ENCODE assay signal across 8 cellular contexts in genomic region chr9:21096172-21096900, GRCh38. TPM values are rescaled to one million over a fixed set of nuclear protein-coding genes. Genes with fewer than 3 reads are reported as not detected.
A peak's percentile ranks its signal among the peaks of the same experiment; 100 is the strongest.
DNase-seq lines count a peak whose midpoint lies in the region; ATAC-seq and TF ChIP-seq lines count a peak whose summit lies in the region.

No MANE protein-coding gene starts in this region.

- no peaks in the 10 kb centered on the region for H3K36me3 Mint-ChIP-seq in effector memory CD8-positive, alpha-beta T cell (ENCODE audit: insufficient read depth)

- peak; percentile 18 for TF ChIP-seq POLR2A in GM19099 (IDR thresholded peaks at IDR 0.05; ENCODE audit: extremely low read depth, insufficient read length, low read depth)

- H3K27me3 Mint-ChIP-seq in effector memory CD8-positive, alpha-beta T cell = no peaks in the 10 kb centered on the region

- ATAC-seq in HG03280 (IDR thresholded peaks at IDR 0.05; ENCODE audit: unreplicated experiment) = peak; percentile 85
- peak; percentile 95 for ATAC-seq in effector memory CD8-positive, alpha-beta T cell (replicated peaks)

- H3K4me1 Mint-ChIP-seq in effector memory CD8-positive, alpha-beta T cell (ENCODE audit: low read depth in 2 of 2) = peaks cover 25 to 33% of the 10 kb centered on the region in 2 donors

- no peaks in the 10 kb centered on the region for H3K9me3 Mint-ChIP-seq in effector memory CD8-positive, alpha-beta T cell

- peak overlapping the region in 7 of 10 experiments; percentile 1 to 32 (median 23); a peak in 6 of 20 replicates for H3K4me3 ChIP-seq in BLaER1 treated with 17β-estradiol and CSF1 and Interleukin-3, amounts not matched to agents 10 nM and 100 nM

- DNase-seq in T follicular helper cell (ENCODE audit: low read depth) (peak; percentile 14), occipital lobe (lab: John Stamatoyannopoulos, UW) (peak; percentile 3), NOMO-1 (lab: John Stamatoyannopoulos, UW; ENCODE audit: unreplicated experiment in 2 of 2) (no peak), NOMO-1 treated with dmso at 0.1 percent for 144 hours (lab: John Stamatoyannopoulos, UW; ENCODE audit: unreplicated experiment) (no peak)
- DNase-seq in effector memory CD8-positive, alpha-beta T cell = peak; percentile 31 to 53 (median 38)

- peak overlapping the region; percentile 53 to 87 (median 74) for H3K4me2 ChIP-seq in BLaER1 treated with 17β-estradiol and CSF1 and Interleukin-3, amounts not matched to agents 10 nM and 100 nM

- no peaks in the 10 kb centered on the region for H4K20me1 ChIP-seq in BLaER1 treated with 17β-estradiol and CSF1 and Interleukin-3, amounts not matched to agents 10 nM and 100 nM

- peaks cover 0 to 12% (median 7%) of the 10 kb centered on the region in 11 experiments; a peak in 11 of 22 replicates for H3K9me3 ChIP-seq in BLaER1 treated with 17β-estradiol and CSF1 and Interleukin-3, amounts not matched to agents 10 nM and 100 nM (replicated peaks in 1 of 11)

- H3K4me3 Mint-ChIP-seq in effector memory CD8-positive, alpha-beta T cell = peak overlapping the region; percentile 62 to 82

- no peaks in the 10 kb centered on the region for H3K27me3 ChIP-seq in BLaER1 treated with 17β-estradiol and CSF1 and Interleukin-3, amounts not matched to agents 10 nM and 100 nM

- peak overlapping the region in 9 of 11 experiments; percentile 18 to 62 (median 46); a peak in 18 of 22 replicates for H3K27ac ChIP-seq in BLaER1 treated with 17β-estradiol and CSF1 and Interleukin-3, amounts not matched to agents 10 nM and 100 nM

- peak overlapping the region in 3 of 11 experiments; percentile 1 to 20 (median 11); a peak in 4 of 22 replicates for H3K9ac ChIP-seq in BLaER1 treated with 17β-estradiol and CSF1 and Interleukin-3, amounts not matched to agents 10 nM and 100 nM

- H3K36me3 ChIP-seq in BLaER1 treated with 17β-estradiol and CSF1 and Interleukin-3, amounts not matched to agents 10 nM and 100 nM = no peaks in the 10 kb centered on the region

- peak overlapping the region; percentile 92 to 99 for H3K27ac Mint-ChIP-seq in effector memory CD8-positive, alpha-beta T cell

- H3K4me1 ChIP-seq in BLaER1 treated with 17β-estradiol and CSF1 and Interleukin-3, amounts not matched to agents 10 nM and 100 nM = peaks cover 26 to 46% (median 35%) of the 10 kb centered on the region in 10 experiments

RNA-seq across cellular contexts. Expression of gene IFNB1, which starts 18.6 kb away (rescaled TPM):
- not detected for total RNA-seq in occipital lobe

RNA-seq across cellular contexts. Expression of gene IFNW1, which starts 45.3 kb away (rescaled TPM):
- total RNA-seq in occipital lobe = not detected

Comparison
In these comparisons a context has a peak if more than half of its experiments do, and no peak if none do; other contexts are left out.
1. DNase-seq: peak in T follicular helper cell (single experiment), effector memory CD8-positive, alpha-beta T cell (3 of 3) and occipital lobe (single experiment); none in NOMO-1 (0 of 2) and NOMO-1 treated with dmso at 0.1 percent for 144 hours (single experiment).